ENCODE assay signal across 8 cellular contexts in the genomic region with DNA sequence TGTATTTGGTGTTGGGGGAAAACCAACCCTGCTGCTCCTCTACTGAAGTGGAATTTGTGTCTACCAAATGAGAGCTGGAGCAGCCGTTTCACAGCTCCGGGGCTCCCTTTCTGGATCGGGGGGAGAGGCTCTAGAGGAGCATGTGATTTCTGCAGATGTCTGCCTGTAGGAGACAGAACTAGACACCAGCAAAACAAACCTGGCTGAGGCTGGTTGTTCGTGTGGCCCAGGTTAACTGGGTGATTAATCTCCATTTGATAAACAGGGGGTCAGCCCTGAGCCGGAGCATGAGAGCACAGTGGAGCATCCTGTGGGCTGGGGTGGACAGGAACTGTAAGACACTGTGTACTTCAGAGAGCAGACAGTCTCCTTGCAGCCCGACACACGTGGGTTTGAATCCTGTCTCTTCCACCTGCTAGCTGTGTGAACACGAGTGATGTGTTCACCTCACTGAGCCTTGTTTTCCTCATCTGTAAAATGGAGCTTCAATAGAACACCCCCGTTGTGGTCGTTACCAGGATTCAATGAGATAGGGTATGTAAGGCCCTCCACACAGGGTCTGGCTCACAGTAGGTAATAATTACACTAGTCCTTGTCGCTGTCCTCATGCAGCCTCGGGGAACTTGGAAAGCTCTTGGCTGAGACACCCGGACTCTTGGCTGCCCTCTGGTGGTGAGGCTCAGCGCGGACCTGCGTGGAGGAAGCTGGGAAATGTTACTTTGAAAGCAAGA. TPM values are rescaled to one million over a fixed set of nuclear protein-coding genes. Genes with fewer than 3 reads are reported as not detected.
DNase-seq lines count a peak whose midpoint lies in the region; ATAC-seq and TF ChIP-seq lines count a peak whose summit lies in the region.

No MANE protein-coding gene starts in this region.

- H3K9me2 ChIP-seq in GM23338 (ENCODE audit: insufficient read depth), result no peaks in the 10 kb centered on the region

- no peaks in the 10 kb centered on the region for H3K36me3 Mint-ChIP-seq in GM23338 (ENCODE audit: low read depth)

- H3K27ac ChIP-seq in GM23338 (ENCODE audit: low read depth) (no peak overlapping the region), dorsolateral prefrontal cortex (no peak overlapping the region)

- H3K4me3 Mint-ChIP-seq in GM23338, result no peak overlapping the region

- peaks cover 23% of the 10 kb centered on the region for H3K27me3 Mint-ChIP-seq in GM23338 (ENCODE audit: insufficient read depth, low read depth, poor library complexity)

- peaks cover 36% of the 10 kb centered on the region for H3K4me1 Mint-ChIP-seq in GM23338

- TF ChIP-seq CTCF in GM23338 (conservative IDR thresholded peaks at IDR 0.05; ENCODE audit: low read depth in 2 of 2) (peak; percentile 88 to 97), dorsolateral prefrontal cortex (IDR thresholded peaks at IDR 0.05 in 54 of 56, conservative IDR thresholded peaks at IDR 0.05 in 2 of 56; ENCODE audit: low read depth in 1 of 56, partially characterized antibody in 56 of 56) (peak; percentile 50 to 88 (median 77))

- H3K27me3 ChIP-seq in GM23338 (ENCODE audit: insufficient read depth), result 0 out of 2 replicates have a peak, but pooled peaks cover 13% of the 10 kb centered on the region
- peaks cover 0 to 4% (median 0%) of the 10 kb centered on the region in 45 donors for H3K27me3 ChIP-seq in dorsolateral prefrontal cortex

- peak overlapping the region; percentile 30 for H3K4me2 ChIP-seq in GM23338

- no peaks in the 10 kb centered on the region for H3F3A ChIP-seq in GM23338 (replicated peaks; ENCODE audit: low read depth)

- peak; percentile 67 for ATAC-seq in GM23338
- no peak for ATAC-seq in GM18907 (IDR thresholded peaks at IDR 0.05; ENCODE audit: unreplicated experiment)

- no peaks in the 10 kb centered on the region for H3K36me3 ChIP-seq in GM23338 (ENCODE audit: insufficient read depth)

- H3K79me2 ChIP-seq in GM23338 (replicated peaks; ENCODE audit: insufficient read depth), result no peaks in the 10 kb centered on the region

- intact Hi-C loops in dorsolateral prefrontal cortex (cut with DNase I), result loop anchor here in 1 of 2 donors (5.0 kb wide), 1 partner anchor 156 kb away; no protein-coding TSS in a partner anchor

- no peaks in the 10 kb centered on the region for H3K9me3 Mint-ChIP-seq in GM23338

- H4K20me1 ChIP-seq in GM23338 (replicated peaks; ENCODE audit: insufficient read depth), result no peaks in the 10 kb centered on the region

- H3K4me3 ChIP-seq in GM23338 (no peak overlapping the region), dorsolateral prefrontal cortex (no peak overlapping the region)

- peaks cover 27% of the 10 kb centered on the region for H3K4me1 ChIP-seq in GM23338 (ENCODE audit: insufficient read depth)

- DNase-seq in C1 segment of cervical spinal cord (lab: John Stamatoyannopoulos, UW) (peak in 10 of 14 donors; percentile 5 to 71 (median 40)), GM23338 (ENCODE audit: low spot score) (peak; percentile 86), NCI-H226 (peak; percentile 29), dorsolateral prefrontal cortex (peak in 8 of 10 donors; percentile 39 to 77 (median 68)), medulla oblongata (ENCODE audit: extremely low spot score) (peak; percentile 67)
- peak; percentile 65 for DNase-seq in activated CD4-positive, alpha-beta T cell treated with anti-CD3 and anti-CD28 coated beads, Interleukin-2, amount 50 U/mL, for 1 hour
- DNase-seq in stimulated activated CD8-positive, alpha-beta memory T cell treated with anti-CD3 and anti-CD28 coated beads, Interleukin-2, amount 100 ng/mL, for 48 hours (ENCODE audit: low read depth in 2 of 2), result peak; percentile 57 to 67

- no peak overlapping the region for H2AFZ ChIP-seq in GM23338

- no peak overlapping the region for H3K27ac Mint-ChIP-seq in GM23338

TF ChIP-seq in GM23338, 12 proteins besides CTCF, POLR2A, EP300 and RAD21:
- TF ChIP-seq POLR2AphosphoS5 (IDR thresholded peaks at IDR 0.05; ENCODE audit: low read depth) (no peak), ZNF331 (CRISPR knock-in tag; IDR thresholded peaks at IDR 0.05; ENCODE audit: low read depth) (no peak), STAT1 (IDR thresholded peaks at IDR 0.05; ENCODE audit: unreplicated experiment) (no peak), NANOG (IDR thresholded peaks at IDR 0.05; ENCODE audit: borderline replicate concordance) (no peak)

RNA-seq across cellular contexts. Expression of gene CXCL14, which starts 12.9 kb away (rescaled TPM):
- total RNA-seq in GM23338 (2014; rRNA removed; shearing (Covaris generic)), result not detected in 2 replicates
- 1.7 TPM in 2 replicates for polyA plus RNA-seq in GM23338 (2016; fragmentation: Nextera tagmentation; extraction: Ambion mirVana)
- total RNA-seq in dorsolateral prefrontal cortex, result 100 to 1,000 TPM in 3 of 120 experiments, 10 to 100 TPM in 116, 1 to 10 TPM in 1; 8.6 to 119 (median 41.0) TPM

RNA-seq across cellular contexts. Expression of gene NEUROG1, which starts 30.1 kb away (rescaled TPM):
- not detected in 2 replicates for total RNA-seq in GM23338 (2014; rRNA removed; shearing (Covaris generic))
- 0.16 TPM in 1 of 2 replicates, not detected in the other for polyA plus RNA-seq in GM23338 (2016; fragmentation: Nextera tagmentation; extraction: Ambion mirVana)
- not detected for total RNA-seq in dorsolateral prefrontal cortex

Comparison
In these comparisons a context has a peak if more than half of its experiments do, and no peak if none do; other contexts are left out.
1. DNase-seq: peak in every context shown above with its lines; median percentile 86 in GM23338; 68 in dorsolateral prefrontal cortex; 67 in medulla oblongata; 65 in activated CD4-positive, alpha-beta T cell treated with anti-CD3 and anti-CD28 coated beads, Interleukin-2, amount 50 U/mL, for 1 hour; 62 in stimulated activated CD8-positive, alpha-beta memory T cell treated with anti-CD3 and anti-CD28 coated beads, Interleukin-2, amount 100 ng/mL, for 48 hours; 40 in C1 segment of cervical spinal cord; 29 in NCI-H226.